12 cellular contexts compared by ENCODE assay signal in the genomic region with DNA sequence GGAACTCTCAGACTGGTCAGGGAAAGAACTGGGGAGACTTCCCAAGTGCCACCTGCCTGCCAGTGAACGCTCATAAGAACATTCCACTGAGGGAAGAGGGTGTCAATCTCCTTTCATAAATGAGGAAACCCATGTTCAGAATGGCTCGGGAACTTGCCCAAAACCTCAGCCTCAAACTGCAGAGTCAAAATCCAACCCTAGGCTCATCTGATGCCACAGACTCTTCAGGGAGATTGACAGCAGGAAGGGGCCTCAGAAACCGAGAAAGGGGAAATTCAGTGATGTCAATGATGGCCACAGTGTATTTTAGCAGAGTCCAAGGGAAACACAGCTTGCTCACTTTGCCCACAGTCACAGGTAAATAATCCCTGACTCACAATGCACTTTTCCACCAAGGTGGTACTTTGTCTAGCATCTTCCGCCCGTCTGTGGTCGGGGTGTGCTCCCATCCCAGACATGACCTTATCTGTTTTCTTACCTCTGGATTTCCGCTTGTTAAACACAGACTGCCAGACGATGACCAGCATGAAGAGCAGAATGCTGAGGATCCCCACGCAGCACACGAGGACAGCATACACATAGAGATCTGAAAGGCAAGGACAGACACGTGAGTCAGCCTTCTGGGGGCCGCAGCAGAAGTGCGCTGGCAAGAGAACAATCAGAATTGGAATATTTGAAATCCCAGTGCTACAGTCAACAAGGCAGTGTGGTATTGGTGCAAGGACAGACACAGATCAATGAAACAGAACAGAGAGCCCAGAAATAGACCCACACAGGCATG. TPM values are rescaled to one million over a fixed set of nuclear protein-coding genes. Genes with fewer than 3 reads are reported as not detected.
DNase-seq lines count a peak whose midpoint lies in the region; ATAC-seq, FAIRE-seq and TF ChIP-seq lines count a peak whose summit lies in the region.
"Had no signal": no experiment of that assay in that cellular context is flagged by ENCODE, and none has a peak within 500 bp of the region (broad histone marks: within the 10 kb centered on the region; RNA-seq: fewer than 3 reads in every experiment).

No MANE protein-coding gene starts in this region.

- TF ChIP-seq EP300 in GM12878 (IDR thresholded peaks at IDR 0.05; ENCODE audit: borderline replicate concordance in 1 of 2, control insufficient read depth in 1 of 2, low read depth in 2 of 2, low read length in 2 of 2), result peak in 1 of 2 experiments; percentile 68; a peak in 1 of 4 replicates

- FAIRE-seq in GM12878 (lab: Jason Lieb, UNC), result peak; percentile 27
- FAIRE-seq: TTC549 had no signal

- TF ChIP-seq CTCF in GM12878 (IDR thresholded peaks at IDR 0.05 in 2 of 3, conservative IDR thresholded peaks at IDR 0.05 in 1 of 3; ENCODE audit: control insufficient read depth in 2 of 3, extremely low read depth in 1 of 3, insufficient read depth in 1 of 3, low read depth in 3 of 3, low read length in 3 of 3) (no peak), chondrocyte (IDR thresholded peaks at IDR 0.05) (no peak)

- H4K20me1 ChIP-seq in BLaER1 treated with 17β-estradiol and CSF1 and Interleukin-3, amounts not matched to agents 10 nM and 100 nM, result no peaks in the 10 kb centered on the region; a peak in 1 of 22 replicates
- no peaks in the 10 kb centered on the region for H4K20me1 ChIP-seq in GM12878 (ENCODE audit: control insufficient read depth, insufficient read depth)

- intact Hi-C loops in GM12878 (cut with micrococcal nuclease; ENCODE audit: unreplicated experiment), result no loop called here

- H3K9ac ChIP-seq in BLaER1 treated with 17β-estradiol and CSF1 and Interleukin-3, amounts not matched to agents 10 nM and 100 nM, result no peak overlapping the region
- no peak overlapping the region for H3K9ac ChIP-seq in GM12878 (ENCODE audit: control insufficient read depth, insufficient read depth, low read length)

- H3K36me3 ChIP-seq in BLaER1 treated with 17β-estradiol and CSF1 and Interleukin-3, amounts not matched to agents 10 nM and 100 nM, result no peaks in the 10 kb centered on the region
- no peaks in the 10 kb centered on the region for H3K36me3 ChIP-seq in GM12878 (ENCODE audit: control insufficient read depth in 2 of 2, insufficient read depth in 2 of 2, low read length in 1 of 2)
- H3K36me3 ChIP-seq: uterus had no signal

- no peak overlapping the region for H3K27ac Mint-ChIP-seq in chondrocyte (ENCODE audit: unreplicated experiment)
- H3K27ac Mint-ChIP-seq: memory B cell had no signal

- H3K27ac ChIP-seq in BLaER1 treated with 17β-estradiol and CSF1 and Interleukin-3, amounts not matched to agents 10 nM and 100 nM, result no peak overlapping the region
- H3K27ac ChIP-seq in GM12878 (ENCODE audit: control insufficient read depth, insufficient read depth), result no peak overlapping the region
- H3K27ac ChIP-seq: uterus had no signal

- POLR2A ChIA-PET in GM12878 (lab: Charles Lee), result no interaction called here

- TF ChIP-seq POLR2A in GM12878 (IDR thresholded peaks at IDR 0.05; ENCODE audit: low read depth, low read length), result no peak

- H3K36me3 Mint-ChIP-seq in chondrocyte (ENCODE audit: low read depth), result peaks cover 14% of the 10 kb centered on the region
- H3K36me3 Mint-ChIP-seq: memory B cell had no signal

- DNase-seq in GM12878 (ENCODE audit: low read depth, low spot score), result peak; percentile 44
- DNase-seq in HUDEP-2 (lab: John Stamatoyannopoulos, UW; ENCODE audit: unreplicated experiment in 76 of 76), result no peak
- no peak for DNase-seq in chondrocyte (ENCODE audit: low spot score)
- DNase-seq in NCI-H2029 (lab: John Stamatoyannopoulos, UW), result no peak
- no peak for DNase-seq in D341Med (ENCODE audit: low spot score)
- DNase-seq: uterus had no signal

- SMC1A ChIA-PET in GM12878 (lab: Charles Lee; ENCODE audit: uncharacterized antibody, unreplicated experiment), result interaction anchor here (1.0 to 2.1 kb wide), 7 partner anchors 8 to 31 kb away, joined by 3 to 7 read pairs (median 3); no protein-coding TSS in a partner anchor

- H3K9me3 Mint-ChIP-seq in chondrocyte (ENCODE audit: low read depth), result peaks cover 4% of the 10 kb centered on the region
- H3K9me3 Mint-ChIP-seq: memory B cell had no signal

- no peak overlapping the region for H3K4me3 ChIP-seq in BLaER1 treated with 17β-estradiol and CSF1 and Interleukin-3, amounts not matched to agents 10 nM and 100 nM
- no peak overlapping the region for H3K4me3 ChIP-seq in GM12878
- H3K4me3 ChIP-seq: uterus had no signal

- no peak overlapping the region for H3K4me3 Mint-ChIP-seq in chondrocyte (ENCODE audit: unreplicated experiment)
- H3K4me3 Mint-ChIP-seq: memory B cell had no signal

- ATAC-seq in GM19035 (IDR thresholded peaks at IDR 0.05; ENCODE audit: unreplicated experiment), result peak; percentile 52
- peak; percentile 51 for ATAC-seq in HG03521 (IDR thresholded peaks at IDR 0.05; ENCODE audit: unreplicated experiment)
- peak; percentile 95 for ATAC-seq in GM12878

- RAD21 ChIA-PET in GM12878 (lab: Charles Lee; ENCODE audit: unreplicated experiment), result no interaction called here

- H3K27me3 ChIP-seq in BLaER1 treated with 17β-estradiol and CSF1 and Interleukin-3, amounts not matched to agents 10 nM and 100 nM, result no peaks in the 10 kb centered on the region
- H3K27me3 ChIP-seq in GM12878 (replicated peaks in 1 of 2; ENCODE audit: control insufficient read depth in 2 of 2, insufficient read depth in 2 of 2, low read length in 1 of 2), result no peaks in the 10 kb centered on the region
- H3K27me3 ChIP-seq: uterus had no signal

- H3K79me2 ChIP-seq in GM12878 (ENCODE audit: control insufficient read depth, insufficient read depth, low read length), result no peaks in the 10 kb centered on the region

- peak overlapping the region; percentile 55 to 82 (median 68) for H3K4me2 ChIP-seq in BLaER1 treated with 17β-estradiol and CSF1 and Interleukin-3, amounts not matched to agents 10 nM and 100 nM
- H3K4me2 ChIP-seq in GM12878 (ENCODE audit: control insufficient read depth, insufficient read depth), result peak overlapping the region; percentile 50

- 44% methylated on average over 13 of the region's 13 CpGs for WGBS in GM12878 (ENCODE audit: insufficient coverage, insufficient replicate concordance, low lambda C conversion rate, missing lambda C conversion rate)

- no peaks in the 10 kb centered on the region for H3K27me3 Mint-ChIP-seq in chondrocyte (ENCODE audit: low read depth)

- in situ Hi-C loops in GM12878 (cut with MboI), result no loop called here

- H3K4me1 ChIP-seq in BLaER1 treated with 17β-estradiol and CSF1 and Interleukin-3, amounts not matched to agents 10 nM and 100 nM, result peaks cover 14 to 31% (median 25%) of the 10 kb centered on the region in 10 experiments
- peaks cover 12% of the 10 kb centered on the region for H3K4me1 ChIP-seq in GM12878 (ENCODE audit: control insufficient read depth, insufficient read depth, low read length)
- H3K4me1 ChIP-seq: uterus had no signal

- peak overlapping the region; percentile 26; the same call in 1 of the 2 replicates for H2AFZ ChIP-seq in GM12878 (ENCODE audit: control insufficient read depth, low read depth, low read length)

- BruUV-seq in GM12878 (replicated peaks; lab: Mats Ljungman, UMichigan), result no TSS peak

- H3K9me3 ChIP-seq in BLaER1 treated with 17β-estradiol and CSF1 and Interleukin-3, amounts not matched to agents 10 nM and 100 nM (replicated peaks in 1 of 11), result peaks cover 0 to 4% (median 0%) of the 10 kb centered on the region in 11 experiments; a peak in 1 of 22 replicates
- no peaks in the 10 kb centered on the region; the same call in 2 of the 3 replicates for H3K9me3 ChIP-seq in GM12878 (replicated peaks; ENCODE audit: control insufficient read depth, insufficient read depth, low read length)
- H3K9me3 ChIP-seq: uterus had no signal

- 0 out of 2 replicates have a peak, but pooled peaks have one; percentile 2 for TF ChIP-seq RAD21 in GM12878 (IDR thresholded peaks at IDR 0.05; ENCODE audit: insufficient read depth, low read depth, low read length)

- H3K4me1 Mint-ChIP-seq in chondrocyte (ENCODE audit: low read depth), result peaks cover 21% of the 10 kb centered on the region
- H3K4me1 Mint-ChIP-seq: memory B cell had no signal

- CTCF ChIA-PET in GM12878 (lab: Yijun Ruan, JAX), result interaction anchor here (0.8 to 1.8 kb wide), 2 partner anchors 76 to 87 kb away, joined by 3 read pairs; no protein-coding TSS in a partner anchor

RNA-seq across cellular contexts. Expression of a gene that starts 38.4 kb away (rescaled TPM):
- total RNA-seq in GM12878 (2013; cell fraction: nucleolus; rRNA removed), result 0.04 TPM in 1 of 2 replicates, not detected in the other
- total RNA-seq in GM12878 (2014; rRNA removed) (not detected in 2 replicates), GM12878 (2014; rRNA removed; fragmentation: Illumina TruSeq; extraction: Trizol) (not detected in 2 replicates), GM12878 (2021) (0.08 TPM in 1 of 2 replicates, not detected in the other), chondrocyte (4.6 to 7.2 TPM (median 6.4 TPM) in 3 replicates)
- not detected for polyA plus RNA-seq in GM12878 (2011; ENCODE audit: low read depth)
- polyA plus RNA-seq in GM12878 (2011; rRNA removed) (0.14 TPM in 2 replicates), GM12878 (2014; fragmentation: Illumina TruSeq; extraction: Trizol) (0.01 TPM in 1 of 2 replicates, not detected in the other), GM12878 (2014; fragmentation: Nextera tagmentation; extraction: Ambion mirVana) (under 1 TPM in 1 of 2 experiments, not detected in 1; 0.02 TPM), GM12878 (2014; rRNA removed) (not detected in 2 replicates), GM12878 (2016; fragmentation: Nextera tagmentation; extraction: Ambion mirVana) (not detected)
- polyA plus RNA-seq in GM12878 (2011; cell fraction: cytosol; rRNA removed), result 0.06 and 0.08 TPM in 2 replicates
- 0.03 and 0.09 TPM in 2 replicates for polyA plus RNA-seq in GM12878 (2011; cell fraction: nucleus; rRNA removed)
- polyA plus RNA-seq in GM12878 (2012), result not detected in 2 replicates
- 0.15 TPM in 1 of 2 replicates, not detected in the other for polyA minus RNA-seq in GM12878 (2011; rRNA and poly(A)+ RNA removed)
- not detected in 2 replicates for polyA minus RNA-seq in GM12878 (2011; cell fraction: cytosol; rRNA and poly(A)+ RNA removed)
- 0.24 and 0.57 TPM in 2 replicates for polyA minus RNA-seq in GM12878 (2011; cell fraction: nucleus; rRNA and poly(A)+ RNA removed)
- total RNA-seq: NCI-H460 had no signal

RNA-seq across cellular contexts. Expression of a gene that starts 56.9 kb away (rescaled TPM):
- total RNA-seq in GM12878 (2013; cell fraction: nucleolus; rRNA removed), result not detected in 2 replicates
- total RNA-seq in GM12878 (2014; rRNA removed) (not detected in 2 replicates), GM12878 (2014; rRNA removed; fragmentation: Illumina TruSeq; extraction: Trizol) (not detected in 2 replicates), GM12878 (2021) (not detected in 2 replicates), chondrocyte (not detected in 3 replicates)
- polyA plus RNA-seq in GM12878 (2011; ENCODE audit: low read depth), result not detected
- polyA plus RNA-seq in GM12878 (2011; rRNA removed) (not detected in 2 replicates), GM12878 (2014; fragmentation: Illumina TruSeq; extraction: Trizol) (not detected in 2 replicates), GM12878 (2014; fragmentation: Nextera tagmentation; extraction: Ambion mirVana) (not detected), GM12878 (2014; rRNA removed) (not detected in 2 replicates), GM12878 (2016; fragmentation: Nextera tagmentation; extraction: Ambion mirVana) (not detected)
- polyA plus RNA-seq in GM12878 (2011; cell fraction: cytosol; rRNA removed), result 0.10 TPM in 1 of 2 replicates, not detected in the other
- 0.15 TPM in 1 of 2 replicates, not detected in the other for polyA plus RNA-seq in GM12878 (2011; cell fraction: nucleus; rRNA removed)
- polyA plus RNA-seq in GM12878 (2012), result not detected in 2 replicates
- 0.36 TPM in 1 of 2 replicates, not detected in the other for polyA minus RNA-seq in GM12878 (2011; rRNA and poly(A)+ RNA removed)
- polyA minus RNA-seq in GM12878 (2011; cell fraction: cytosol; rRNA and poly(A)+ RNA removed), result not detected in 2 replicates
- polyA minus RNA-seq in GM12878 (2011; cell fraction: nucleus; rRNA and poly(A)+ RNA removed), result not detected in 2 replicates
- total RNA-seq: NCI-H460, uterus had no signal
